8 cellular contexts compared by ENCODE assay signal in the genomic region with DNA sequence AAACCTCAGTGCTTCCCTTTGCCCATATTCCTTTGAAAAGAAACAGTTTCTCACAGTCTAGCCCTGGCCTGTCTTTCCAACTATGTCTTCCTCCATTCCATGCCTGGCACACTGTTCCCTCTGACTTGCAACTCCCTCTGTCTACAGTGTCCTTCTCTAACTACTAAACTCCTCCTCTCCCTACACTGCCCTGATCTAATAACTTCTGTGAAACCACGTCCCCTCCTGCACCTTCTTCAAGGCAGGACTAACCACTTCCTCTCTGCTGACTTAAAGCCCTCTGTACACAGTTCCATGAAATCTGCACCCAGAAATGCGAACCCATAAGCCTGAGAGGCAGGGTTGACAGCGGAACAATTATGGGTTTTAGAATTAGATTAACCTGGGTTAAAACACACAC.
DNase-seq lines count a peak whose midpoint lies in the region; ATAC-seq and TF ChIP-seq lines count a peak whose summit lies in the region.

No MANE protein-coding gene starts in this region.

- H3K36me3 ChIP-seq in left ventricle myocardium inferior = no peaks in the 10 kb centered on the region

- H2BK5ac ChIP-seq in H9 (ENCODE audit: insufficient read length, low read length) = no peak overlapping the region

- H3K23ac ChIP-seq in H9 (ENCODE audit: insufficient read length, low read depth, low read length) = no peak overlapping the region

- 0 out of 4 replicates have a peak, but pooled peaks cover 0 to 1% of the 10 kb centered on the region in 2 experiments for H3K4me1 Mint-ChIP-seq in H9

- H3K4me2 ChIP-seq in H9 (ENCODE audit: insufficient read depth, insufficient read length, low read length) = no peak overlapping the region

- H3K27me3 Mint-ChIP-seq in H9 (ENCODE audit: low read depth) = no peaks in the 10 kb centered on the region

- no CpG with 5 or more reads among the region's 3 CpGs for WGBS in H9 (ENCODE audit: extremely low coverage, insufficient read length, low lambda C conversion rate)

- DNase-seq in AML-193 (lab: John Stamatoyannopoulos, UW) = peak; percentile 75 to 89
- peak; percentile 98 for DNase-seq in SKM-1 treated with dmso at 0.1 percent for 144 hours (lab: John Stamatoyannopoulos, UW; ENCODE audit: unreplicated experiment)
- no peak for DNase-seq in left ventricle myocardium inferior
- no peak for DNase-seq in H9
- DNase-seq in middle frontal gyrus (ENCODE audit: extremely low spot score, low spot score) = no peak

- no peak overlapping the region for H4K91ac ChIP-seq in H9 (ENCODE audit: insufficient read length, low read depth, low read length)

- no peak overlapping the region for H2BK15ac ChIP-seq in H9 (ENCODE audit: low read depth, low read length)

- H3K4me1 ChIP-seq in left ventricle myocardium inferior (peaks cover 18% of the 10 kb centered on the region), H9 (ENCODE audit: insufficient read depth, low read length) (no peaks in the 10 kb centered on the region)

- H3K79me1 ChIP-seq in H9 (ENCODE audit: insufficient read depth, low read depth, low read length, poor library complexity, severe bottlenecking) = no peaks in the 10 kb centered on the region

- H3K9ac ChIP-seq in H9 (ENCODE audit: extremely low read depth, insufficient read length, low read length) = no peak overlapping the region

- no peak overlapping the region for H2BK12ac ChIP-seq in H9 (ENCODE audit: insufficient read length, low read depth, low read length)

- H4K20me1 ChIP-seq in H9 (ENCODE audit: control insufficient read depth, insufficient read depth, insufficient read length) = no peaks in the 10 kb centered on the region

- no peak overlapping the region for H2AK5ac ChIP-seq in H9 (ENCODE audit: insufficient read length, low read length)

- H3K18ac ChIP-seq in H9 (ENCODE audit: insufficient read length, low read depth, low read length) = no peak overlapping the region

- TF ChIP-seq CTCF in left ventricle myocardium inferior (IDR thresholded peaks at IDR 0.05; ENCODE audit: borderline replicate concordance) (no peak), H9 (conservative IDR thresholded peaks at IDR 0.05) (no peak)

- H2BK20ac ChIP-seq in H9 (ENCODE audit: low read depth, low read length, poor library complexity, severe bottlenecking) = no peak overlapping the region

- no peak overlapping the region for H2AFZ ChIP-seq in H9 (ENCODE audit: low read length)

- no peak overlapping the region for H3K14ac ChIP-seq in H9 (ENCODE audit: insufficient read depth, low read length)

- H3K36me3 Mint-ChIP-seq in H9 (ENCODE audit: insufficient read depth in 1 of 3, low read depth in 3 of 3) = no peaks in the 10 kb centered on the region

- no peak overlapping the region for H3K4me3 Mint-ChIP-seq in H9

- H3K27me3 ChIP-seq in left ventricle myocardium inferior (ENCODE audit: low read depth) = no peaks in the 10 kb centered on the region
- no peaks in the 10 kb centered on the region for H3K27me3 ChIP-seq in H9 (ENCODE audit: insufficient read depth, low read length)

- ATAC-seq in GM18873 (IDR thresholded peaks at IDR 0.05; ENCODE audit: low FRiP score, unreplicated experiment) (peak; percentile 93), HG03064 (IDR thresholded peaks at IDR 0.05; ENCODE audit: low read depth, unreplicated experiment) (peak; percentile 88), HG02970 (IDR thresholded peaks at IDR 0.05; ENCODE audit: low FRiP score, unreplicated experiment) (no peak)

- intact Hi-C loops in left ventricle myocardium inferior (cut with micrococcal nuclease) = no loop called here

- H3K23me2 ChIP-seq in H9 (ENCODE audit: insufficient read length, low read depth, low read length, poor library complexity, severe bottlenecking) = no peaks in the 10 kb centered on the region

- H3K4me3 ChIP-seq in left ventricle myocardium inferior = no peak overlapping the region

- no peak overlapping the region for H3K56ac ChIP-seq in H9 (ENCODE audit: insufficient read length, low read depth, low read length)

- H3K27ac Mint-ChIP-seq in H9 = peak overlapping the region in 1 of 3 experiments; percentile 60; a peak in 1 of 7 replicates

- no peak overlapping the region for H4K5ac ChIP-seq in H9 (ENCODE audit: insufficient read length, low read depth, low read length)

- H2BK120ac ChIP-seq in H9 (ENCODE audit: low read depth, low read length, poor library complexity, severe bottlenecking) = no peak overlapping the region

- H3K9me3 Mint-ChIP-seq in H9 = no peaks in the 10 kb centered on the region

- H3K4ac ChIP-seq in H9 (ENCODE audit: low read depth, low read length) = no peak overlapping the region

- H3T11ph ChIP-seq in H9 (ENCODE audit: low read length) = no peak overlapping the region

- no peaks in the 10 kb centered on the region for H3K9me3 ChIP-seq in left ventricle myocardium inferior (replicated peaks)
- H3K9me3 ChIP-seq in H9 (ENCODE audit: control insufficient read depth, low read depth, low read length) = no peaks in the 10 kb centered on the region

- H4K8ac ChIP-seq in H9 (replicated peaks; ENCODE audit: insufficient read length, low read depth, low read length) = no peak overlapping the region

- no peaks in the 10 kb centered on the region for H3K79me2 ChIP-seq in H9 (ENCODE audit: insufficient read depth, low read length)

- H3K27ac ChIP-seq in left ventricle myocardium inferior (replicated peaks) (peak overlapping the region; percentile 18), H9 (ENCODE audit: insufficient read length, low read depth, low read length) (no peak overlapping the region)

Comparison
In these comparisons a context has a peak if more than half of its experiments do, and no peak if none do; other contexts are left out.
1. DNase-seq: peak in AML-193 (2 of 2) and SKM-1 treated with dmso at 0.1 percent for 144 hours (single experiment); none in left ventricle myocardium inferior (single experiment), H9 (single experiment) and middle frontal gyrus (single experiment).